8 cellular contexts compared by ENCODE assay signal in genomic region chr7:24574365-24574764, GRCh38. TPM values are rescaled to one million over a fixed set of nuclear protein-coding genes. Genes with fewer than 3 reads are reported as not detected.
A peak's percentile ranks its signal among the peaks of the same experiment; 100 is the strongest.
DNase-seq lines count a peak whose midpoint lies in the region; ATAC-seq and TF ChIP-seq lines count a peak whose summit lies in the region.

No MANE protein-coding gene starts in this region.

- peak overlapping the region; percentile 99 for H3K4me3 Mint-ChIP-seq in activated CD4-positive, alpha-beta T cell treated with anti-CD3 and anti-CD28 coated beads, Interleukin-2, amount 10 ng/mL, durations not matched to agents 24 days and 14 days
- H3K4me3 Mint-ChIP-seq in activated CD8-positive, alpha-beta T cell treated with anti-CD3 and anti-CD28 coated beads for 36 hours, result peak overlapping the region; percentile 99

- H3K4me1 ChIP-seq in iPS-18a (ENCODE audit: control insufficient read depth, low read depth, low read length), result peaks cover 48% of the 10 kb centered on the region

- H3K4me3 ChIP-seq in iPS-18a (ENCODE audit: low read length), result peak overlapping the region; percentile 97

- peak overlapping the region; percentile 46 for H3K27ac ChIP-seq in iPS-18a (ENCODE audit: low read length)

- H3K27ac Mint-ChIP-seq in activated CD4-positive, alpha-beta T cell treated with anti-CD3 and anti-CD28 coated beads, Interleukin-2, amount 10 ng/mL, durations not matched to agents 24 days and 14 days, result peak overlapping the region; percentile 89
- H3K27ac Mint-ChIP-seq in activated CD8-positive, alpha-beta T cell treated with anti-CD3 and anti-CD28 coated beads for 36 hours, result peak overlapping the region; percentile 92

- peak overlapping the region; percentile 81 for H3K9ac ChIP-seq in iPS-18a (ENCODE audit: low read length)

- peaks cover 33% of the 10 kb centered on the region for H3K4me1 Mint-ChIP-seq in activated CD4-positive, alpha-beta T cell treated with anti-CD3 and anti-CD28 coated beads, Interleukin-2, amount 10 ng/mL, durations not matched to agents 24 days and 14 days
- H3K4me1 Mint-ChIP-seq in activated CD8-positive, alpha-beta T cell treated with anti-CD3 and anti-CD28 coated beads for 36 hours (ENCODE audit: low read depth), result peaks cover 42% of the 10 kb centered on the region

- intact Hi-C loops in activated CD4-positive, alpha-beta T cell treated with anti-CD3 and anti-CD28 coated beads, Interleukin-2, amount 10 ng/mL, durations not matched to agents 24 days and 14 days (cut with micrococcal nuclease), result loop anchor here (2.0 to 10.0 kb wide), 9 partner anchors 18 to 980 kb away; partner anchors contain the start of genes CCDC126, CYCS, GSDME and NPY
- intact Hi-C loops in activated CD8-positive, alpha-beta T cell treated with anti-CD3 and anti-CD28 coated beads for 36 hours (cut with micrococcal nuclease), result loop anchor here (10.0 kb wide), 2 partner anchors 170 to 180 kb away; partner anchors contain the start of gene GSDME

- no peaks in the 10 kb centered on the region for H3K36me3 ChIP-seq in iPS-18a (ENCODE audit: control insufficient read depth, low read depth, low read length)

- POLR2A ChIA-PET in activated CD8-positive, alpha-beta T cell treated with anti-CD3 and anti-CD28 coated beads for 36 hours (lab: Charles Lee), result interaction anchor here (0.6 to 1.1 kb wide), 2 partner anchors 23 to 405 kb away, joined by 3 read pairs; partner anchors contain the start of gene OSBPL3

- H3K9me3 ChIP-seq in iPS-18a (ENCODE audit: control insufficient read depth, low read depth, low read length), result no peaks in the 10 kb centered on the region

- ATAC-seq in activated CD8-positive, alpha-beta T cell treated with anti-CD3 and anti-CD28 coated beads for 36 hours, result no peak
- ATAC-seq in HG02973 (IDR thresholded peaks at IDR 0.05; ENCODE audit: unreplicated experiment), result no peak

- peaks cover 17% of the 10 kb centered on the region for H3K27me3 ChIP-seq in iPS-18a (ENCODE audit: control insufficient read depth, insufficient read depth, low read length)

- H3K9me3 Mint-ChIP-seq in activated CD4-positive, alpha-beta T cell treated with anti-CD3 and anti-CD28 coated beads, Interleukin-2, amount 10 ng/mL, durations not matched to agents 24 days and 14 days, result no peaks in the 10 kb centered on the region
- no peaks in the 10 kb centered on the region for H3K9me3 Mint-ChIP-seq in activated CD8-positive, alpha-beta T cell treated with anti-CD3 and anti-CD28 coated beads for 36 hours

- no peak for DNase-seq in activated CD4-positive, alpha-beta T cell treated with anti-CD3 and anti-CD28 coated beads, Interleukin-2, amount 10 ng/mL, durations not matched to agents 24 days and 14 days
- no peak for DNase-seq in activated CD4-positive, alpha-beta T cell treated with anti-CD3 and anti-CD28 coated beads, Interleukin-2, amount 50 U/mL, for 48 hours
- DNase-seq in activated CD8-positive, alpha-beta T cell treated with anti-CD3 and anti-CD28 coated beads for 36 hours, result no peak
- DNase-seq in stromal cell of bone marrow (ENCODE audit: low read depth) (peak; percentile 7), NCI-H2171 treated with DMSO at 0.1 percent for 48 hours (lab: John Stamatoyannopoulos, UW) (no peak), cerebellum (ENCODE audit: low spot score) (no peak)

- peaks cover 35% of the 10 kb centered on the region for H3K27me3 Mint-ChIP-seq in activated CD4-positive, alpha-beta T cell treated with anti-CD3 and anti-CD28 coated beads, Interleukin-2, amount 10 ng/mL, durations not matched to agents 24 days and 14 days
- peaks cover 4% of the 10 kb centered on the region for H3K27me3 Mint-ChIP-seq in activated CD8-positive, alpha-beta T cell treated with anti-CD3 and anti-CD28 coated beads for 36 hours

- H3K36me3 Mint-ChIP-seq in activated CD4-positive, alpha-beta T cell treated with anti-CD3 and anti-CD28 coated beads, Interleukin-2, amount 10 ng/mL, durations not matched to agents 24 days and 14 days (ENCODE audit: low read depth), result peaks cover 5% of the 10 kb centered on the region
- H3K36me3 Mint-ChIP-seq in activated CD8-positive, alpha-beta T cell treated with anti-CD3 and anti-CD28 coated beads for 36 hours (ENCODE audit: low read depth), result peaks cover 5% of the 10 kb centered on the region

- no peak for TF ChIP-seq CTCF in activated CD8-positive, alpha-beta T cell treated with anti-CD3 and anti-CD28 coated beads for 36 hours (IDR thresholded peaks at IDR 0.05)

- CTCF ChIA-PET in activated CD8-positive, alpha-beta T cell treated with anti-CD3 and anti-CD28 coated beads for 36 hours (lab: Charles Lee), result interaction anchor here (0.6 to 5.5 kb wide), 5 partner anchors 9 to 520 kb away, joined by 4 to 53 read pairs (median 5); no protein-coding TSS in a partner anchor

RNA-seq across cellular contexts. Expression of gene PALS2, which starts 1.1 kb away (rescaled TPM):
- total RNA-seq in activated CD4-positive, alpha-beta T cell treated with anti-CD3 and anti-CD28 coated beads, Interleukin-2, amount 10 ng/mL, durations not matched to agents 24 days and 14 days, result 38.5 and 39.5 TPM in 2 replicates
- total RNA-seq in activated CD8-positive, alpha-beta T cell treated with anti-CD3 and anti-CD28 coated beads for 36 hours, result 10 to 100 TPM; 32.6 to 40.4 TPM
- total RNA-seq in cerebellum, result 81.8 TPM
